Comparison of ENCODE assay signal across 7 cellular contexts in the genomic region with DNA sequence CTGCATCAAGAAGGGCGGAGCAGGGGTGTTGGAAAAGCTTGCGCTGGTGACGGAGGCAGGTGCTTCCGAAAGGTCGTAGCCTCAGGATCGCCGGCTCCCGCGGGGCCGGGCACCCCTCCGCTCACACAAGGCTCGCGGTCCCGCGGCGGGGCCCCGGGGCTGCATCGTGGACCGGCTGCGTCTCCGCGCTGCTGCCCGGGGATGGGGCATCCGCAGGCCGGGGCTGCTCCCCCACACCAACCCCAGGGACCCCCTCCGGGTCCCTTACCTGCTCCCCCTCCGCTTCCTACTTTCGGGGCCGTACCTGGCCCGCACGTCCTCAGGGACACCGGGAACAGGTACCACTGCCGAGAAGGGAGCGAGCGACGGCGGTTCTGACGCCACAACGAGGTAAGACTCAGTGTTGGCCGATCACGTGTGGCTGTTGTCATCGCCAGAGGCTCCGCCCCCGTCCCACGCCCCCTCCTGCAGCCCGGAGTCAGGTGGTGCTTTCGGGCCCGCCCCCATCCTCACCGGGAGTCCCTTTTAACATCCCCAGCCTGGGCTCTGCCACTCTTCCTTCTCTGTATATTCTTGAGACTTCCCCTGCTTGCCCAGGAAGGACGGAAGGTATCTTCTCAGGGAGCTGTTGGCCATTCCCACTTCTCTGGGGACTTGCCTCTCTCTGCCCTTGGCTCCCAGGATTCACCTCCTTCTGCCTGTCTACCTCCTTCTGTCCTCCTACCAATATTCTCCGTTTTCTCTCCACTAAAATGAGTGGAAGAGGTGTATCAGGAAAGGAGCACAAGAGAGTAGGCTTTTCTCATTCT. TPM values are rescaled to one million over a fixed set of nuclear protein-coding genes. Genes with fewer than 3 reads are reported as not detected.
DNase-seq lines count a peak whose midpoint lies in the region; ATAC-seq, FAIRE-seq and TF ChIP-seq lines count a peak whose summit lies in the region.

BEX2 (minus strand) TSS at position 399 of the 809 bp plus-strand sequence. CDS start 1,014 bp downstream, outside the sequence.

- POLR2A ChIA-PET in endothelial cell of umbilical vein (lab: Charles Lee): no interaction called here

- H3K4me2 ChIP-seq in endothelial cell of umbilical vein (ENCODE audit: insufficient read depth, low read length): peak within 1 kb of the TSS; percentile 66

- no peak for TF ChIP-seq POLR2A in endothelial cell of umbilical vein (IDR thresholded peaks at IDR 0.05; ENCODE audit: low read depth, low read length)

- no peaks in the 10 kb centered on the region for H3K9me1 ChIP-seq in endothelial cell of umbilical vein (replicated peaks; ENCODE audit: control insufficient read depth, extremely low read depth, insufficient read depth, low read length)

- H4K20me1 ChIP-seq in endothelial cell of umbilical vein (replicated peaks; ENCODE audit: control insufficient read depth, extremely low read depth, insufficient read depth, low read length): no peaks in the 10 kb centered on the region

- no peak within 1 kb of the TSS for H3K9ac ChIP-seq in endothelial cell of umbilical vein (replicated peaks; ENCODE audit: extremely low read depth, insufficient read depth, low read length)

- no peaks in the 10 kb centered on the region for H3K79me2 ChIP-seq in endothelial cell of umbilical vein (ENCODE audit: control insufficient read depth, insufficient read depth, low read length)

- H3K27me3 ChIP-seq in endothelial cell of umbilical vein (ENCODE audit: control insufficient read depth in 2 of 2, insufficient read depth in 2 of 2, low read length in 2 of 2): peaks cover 5 to 9% of the 10 kb centered on the region in 2 experiments

- FAIRE-seq in endothelial cell of umbilical vein (lab: Jason Lieb, UNC): peak; percentile 75

- dilution Hi-C loops in endothelial cell of umbilical vein (cut with MboI; ENCODE audit: extremely low pct_ligation_motif_present, low sequenced_read_pairs): no loop called here

- TF ChIP-seq CTCF in endothelial cell of umbilical vein (IDR thresholded peaks at IDR 0.05; ENCODE audit: extremely low read depth in 1 of 2, insufficient read depth in 1 of 2, low read depth in 1 of 2, low read length in 2 of 2): no peak

- intact Hi-C loops in endothelial cell of umbilical vein (cut with micrococcal nuclease): no loop called here

- DNase-seq in NCI-H226 (peak; percentile 44), endothelial cell of umbilical vein (ENCODE audit: low read depth, low spot score) (peak; percentile 25), mucosa of gallbladder (ENCODE audit: low spot score) (peak; percentile 82)
- DNase-seq in activated CD8-positive, alpha-beta memory T cell treated with anti-CD3 and anti-CD28 coated beads, Interleukin-2, amount 50 U/mL, for 1 hour (ENCODE audit: extremely low read depth): peak; percentile 43
- peak; percentile 49 to 64 for DNase-seq in stimulated activated CD8-positive, alpha-beta memory T cell treated with anti-CD3 and anti-CD28 coated beads, Interleukin-4, amount 100 ng/mL, for 1 hour (ENCODE audit: low read depth in 2 of 2, low spot score in 1 of 2)

- no peaks in the 10 kb centered on the region for H3K9me3 ChIP-seq in endothelial cell of umbilical vein (replicated peaks; ENCODE audit: control insufficient read depth, insufficient read depth, low read length)

- CTCF ChIA-PET in endothelial cell of umbilical vein (lab: Charles Lee): no interaction called here

- peak; percentile 90 for ATAC-seq in GM18858 (IDR thresholded peaks at IDR 0.05; ENCODE audit: unreplicated experiment)
- peak; percentile 99 for ATAC-seq in HG03039 (IDR thresholded peaks at IDR 0.05; ENCODE audit: unreplicated experiment)

- no peaks in the 10 kb centered on the region for H3K4me1 ChIP-seq in endothelial cell of umbilical vein (ENCODE audit: control insufficient read depth, extremely low read depth, insufficient read depth, low read length)

- no peaks in the 10 kb centered on the region for H3K36me3 ChIP-seq in endothelial cell of umbilical vein (ENCODE audit: control insufficient read depth in 2 of 2, extremely low read depth in 1 of 2, insufficient read depth in 2 of 2, low read length in 2 of 2)

- no TSS peak for BruUV-seq in endothelial cell of umbilical vein (replicated peaks; lab: Mats Ljungman, UMichigan)

- peak within 1 kb of the TSS; percentile 60 for H2AFZ ChIP-seq in endothelial cell of umbilical vein (ENCODE audit: low read depth, low read length)

- peak within 1 kb of the TSS in 1 of 3 experiments; percentile 48 for H3K4me3 ChIP-seq in endothelial cell of umbilical vein (replicated peaks in 1 of 3; ENCODE audit: insufficient read depth in 1 of 3, low read depth in 1 of 3, low read length in 3 of 3)

- H3K27ac ChIP-seq in endothelial cell of umbilical vein (ENCODE audit: insufficient read depth, low read depth, low read length): no peak within 1 kb of the TSS

TF ChIP-seq in endothelial cell of umbilical vein, 7 proteins besides CTCF, POLR2A, EP300 and RAD21:
- no peak for TF ChIP-seq JUN (IDR thresholded peaks at IDR 0.05; ENCODE audit: borderline replicate concordance, insufficient read depth, insufficient read length, low read depth)
- no peak for TF ChIP-seq FOS (IDR thresholded peaks at IDR 0.05; ENCODE audit: borderline replicate concordance, insufficient read depth, low read length)
- no peak for TF ChIP-seq MYC (IDR thresholded peaks at IDR 0.05; ENCODE audit: low read depth, low read length)
- no peak for TF ChIP-seq POLR2AphosphoS5 (IDR thresholded peaks at IDR 0.05; ENCODE audit: insufficient read depth, low read depth, low read length)
- no peak for TF ChIP-seq EZH2 (IDR thresholded peaks at IDR 0.05; ENCODE audit: borderline replicate concordance, low read depth, low read length, severe bottlenecking)
- TF ChIP-seq, protein P1, sequence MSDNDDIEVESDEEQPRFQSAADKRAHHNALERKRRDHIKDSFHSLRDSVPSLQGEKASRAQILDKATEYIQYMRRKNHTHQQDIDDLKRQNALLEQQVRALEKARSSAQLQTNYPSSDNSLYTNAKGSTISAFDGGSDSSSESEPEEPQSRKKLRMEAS (IDR thresholded peaks at IDR 0.05; ENCODE audit: insufficient read depth, insufficient read length): no peak
- no peak for TF ChIP-seq GATA2 (IDR thresholded peaks at IDR 0.05; ENCODE audit: insufficient read depth, insufficient read length, low read depth, low read length)
TF ChIP-seq in endothelial cell of umbilical vein: peak in this region for 0.

RNA-seq across cellular contexts. Expression of gene BEX2, which starts in this region (rescaled TPM):
- 0.88 and 1.4 TPM in 2 replicates for total RNA-seq in endothelial cell of umbilical vein
- 0.92 and 1.4 TPM in 2 replicates for polyA plus RNA-seq in endothelial cell of umbilical vein
- 1.9 and 2.1 TPM in 2 replicates for polyA plus RNA-seq in endothelial cell of umbilical vein (2011; cell fraction: cytosol; rRNA removed)
- polyA plus RNA-seq in endothelial cell of umbilical vein (2011; cell fraction: nucleus; rRNA removed): 1.1 and 1.5 TPM in 2 replicates
- 0.80 and 0.88 TPM in 2 replicates for polyA plus RNA-seq in endothelial cell of umbilical vein (2012)
- 1.3 and 3.2 TPM in 2 replicates for polyA minus RNA-seq in endothelial cell of umbilical vein
- not detected for polyA minus RNA-seq in endothelial cell of umbilical vein (2011; cell fraction: cytosol; rRNA and poly(A)+ RNA removed)
- 0.77 and 0.87 TPM in 2 replicates for polyA minus RNA-seq in endothelial cell of umbilical vein (2011; cell fraction: nucleus; rRNA and poly(A)+ RNA removed)
- total RNA-seq in mucosa of gallbladder: 23.6 TPM

Comparison
In these comparisons a context has a peak if more than half of its experiments do, and no peak if none do; other contexts are left out.
1. RNA of gene BEX2 (total RNA-seq): 23.6 TPM in mucosa of gallbladder (single experiment); 0.88 to 1.4 TPM in endothelial cell of umbilical vein; every median in the first group is over 10 times any median in the second.
2. DNase-seq: peak in every context shown above with its lines; median percentile 82 in mucosa of gallbladder; 56 in stimulated activated CD8-positive, alpha-beta memory T cell treated with anti-CD3 and anti-CD28 coated beads, Interleukin-4, amount 100 ng/mL, for 1 hour; 44 in NCI-H226; 43 in activated CD8-positive, alpha-beta memory T cell treated with anti-CD3 and anti-CD28 coated beads, Interleukin-2, amount 50 U/mL, for 1 hour; 25 in endothelial cell of umbilical vein.